1 cellular context compared by ENCODE assay signal in the genomic region with DNA sequence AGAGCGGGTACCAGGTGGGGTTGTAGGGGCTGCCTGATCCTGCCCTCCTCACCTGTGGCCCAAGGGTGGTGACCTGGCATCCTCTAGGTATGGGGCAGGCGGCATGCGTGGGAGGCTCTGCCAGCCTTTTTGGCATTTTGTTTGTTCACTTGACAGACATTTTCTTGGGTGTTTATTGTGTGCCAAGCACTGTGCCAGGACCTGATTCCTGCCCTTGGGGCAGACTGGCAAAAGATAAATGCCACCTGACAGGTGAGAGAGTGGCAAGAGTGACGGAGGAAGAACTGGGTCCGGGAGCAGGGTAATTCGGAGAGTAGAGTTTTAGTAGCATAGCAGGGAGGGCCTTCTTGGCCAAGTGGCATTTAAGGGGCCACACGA.
TF ChIP-seq lines count a peak whose summit lies in the region.

No MANE protein-coding gene starts in this region.

TF ChIP-seq in K562, 482 proteins besides CTCF, POLR2A, EP300 and RAD21:
- TF ChIP-seq, protein P1, sequence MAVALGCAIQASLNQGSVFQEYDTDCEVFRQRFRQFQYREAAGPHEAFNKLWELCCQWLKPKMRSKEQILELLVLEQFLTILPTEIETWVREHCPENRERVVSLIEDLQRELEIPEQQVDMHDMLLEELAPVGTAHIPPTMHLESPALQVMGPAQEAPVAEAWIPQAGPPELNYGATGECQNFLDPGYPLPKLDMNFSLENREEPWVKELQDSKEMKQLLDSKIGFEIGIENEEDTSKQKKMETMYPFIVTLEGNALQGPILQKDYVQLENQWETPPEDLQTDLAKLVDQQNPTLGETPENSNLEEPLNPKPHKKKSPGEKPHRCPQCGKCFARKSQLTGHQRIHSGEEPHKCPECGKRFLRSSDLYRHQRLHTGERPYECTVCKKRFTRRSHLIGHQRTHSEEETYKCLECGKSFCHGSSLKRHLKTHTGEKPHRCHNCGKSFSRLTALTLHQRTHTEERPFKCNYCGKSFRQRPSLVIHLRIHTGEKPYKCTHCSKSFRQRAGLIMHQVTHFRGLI (CRISPR knock-in tag; IDR thresholded peaks at IDR 0.05) = no peak
- TF ChIP-seq HDGF (IDR thresholded peaks at IDR 0.05) (no peak), ADNP (tag; IDR thresholded peaks at IDR 0.05) (0 out of 2 replicates have a peak, but pooled peaks have one; percentile 5)
